8 cellular contexts compared by ENCODE assay signal in the genomic region with DNA sequence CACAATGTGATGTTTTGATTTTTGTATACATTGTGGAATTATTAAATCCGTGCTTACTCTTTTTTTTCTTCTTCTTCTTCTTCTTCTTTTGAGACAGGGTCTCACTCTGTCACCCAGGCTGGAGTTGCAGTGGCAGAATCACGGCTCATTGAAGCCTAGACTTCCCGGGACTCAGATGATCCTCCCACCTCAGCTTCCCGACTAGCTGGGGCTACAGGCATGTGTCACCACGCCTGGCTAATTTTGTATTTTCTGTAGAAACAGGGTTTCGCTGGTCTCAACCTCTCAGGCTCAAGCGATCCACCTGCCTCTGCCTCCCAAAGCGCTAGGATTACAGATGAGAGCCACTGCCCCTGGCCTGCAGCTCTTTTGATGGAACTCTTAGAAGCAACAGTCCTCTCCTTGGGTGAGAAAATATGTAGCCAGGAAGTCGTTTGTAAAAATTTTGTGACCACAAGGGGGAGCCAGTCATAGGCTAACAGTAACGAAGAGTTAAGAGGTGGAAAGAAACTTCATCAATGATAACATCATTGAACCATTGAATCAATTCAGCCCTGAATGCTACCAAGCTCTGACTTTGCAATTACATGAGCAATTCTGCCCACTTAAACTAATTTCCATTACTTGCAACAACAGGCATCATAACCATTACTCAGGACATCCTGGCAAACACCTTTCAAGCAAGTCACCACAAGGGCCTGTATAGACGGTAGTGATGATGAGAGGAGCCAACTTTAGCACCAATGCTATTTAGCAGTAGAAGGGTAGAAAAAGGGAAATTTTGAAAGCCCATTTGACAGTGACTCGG. TPM values are rescaled to one million over a fixed set of nuclear protein-coding genes. Genes with fewer than 3 reads are reported as not detected.
A peak's percentile ranks its signal among the peaks of the same experiment; 100 is the strongest.
DNase-seq lines count a peak whose midpoint lies in the region; ATAC-seq and TF ChIP-seq lines count a peak whose summit lies in the region.

No MANE protein-coding gene starts in this region.

- no peaks in the 10 kb centered on the region for H3K27me3 Mint-ChIP-seq in activated T-cell treated with anti-CD3 and anti-CD28 coated beads, Interleukin-2, amount 50 U/mL, for 24 hours

- no peak overlapping the region for H3K4me3 Mint-ChIP-seq in activated T-cell treated with anti-CD3 and anti-CD28 coated beads, Interleukin-2, amount 50 U/mL, for 24 hours

- no peaks in the 10 kb centered on the region for H3K9me3 Mint-ChIP-seq in activated T-cell treated with anti-CD3 and anti-CD28 coated beads, Interleukin-2, amount 50 U/mL, for 24 hours

- TF ChIP-seq CTCF in uterus (IDR thresholded peaks at IDR 0.05): peak; percentile 64 to 67 (median 65)

- peak; percentile 64 for ATAC-seq in HG03066 (IDR thresholded peaks at IDR 0.05; ENCODE audit: low read depth, unreplicated experiment)

- DNase-seq in SIG-M5 treated with dmso at 0.1 percent for 504 hours (lab: John Stamatoyannopoulos, UW; ENCODE audit: unreplicated experiment) (peak; percentile 71), SIG-M5 (lab: John Stamatoyannopoulos, UW) (no peak), OCI-M1 (lab: John Stamatoyannopoulos, UW) (peak; percentile 90), fibroblast of peridontal ligament (ENCODE audit: extremely low read depth) (peak; percentile 87), uterus (peak; percentile 22 to 65)
- peak; percentile 48 for DNase-seq in activated T-cell treated with anti-CD3 and anti-CD28 coated beads, Interleukin-2, amount 50 U/mL, for 24 hours

- H3K9me3 ChIP-seq in neuron (ENCODE audit: low read length): no peaks in the 10 kb centered on the region
- no peaks in the 10 kb centered on the region for H3K9me3 ChIP-seq in uterus

- H2AFZ ChIP-seq in neuron (ENCODE audit: low read depth, low read length): peak overlapping the region; percentile 66

- no peaks in the 10 kb centered on the region for H3K36me3 Mint-ChIP-seq in activated T-cell treated with anti-CD3 and anti-CD28 coated beads, Interleukin-2, amount 50 U/mL, for 24 hours (ENCODE audit: low read depth)

- H3K27me3 ChIP-seq in neuron (ENCODE audit: insufficient read depth, low read length) (no peaks in the 10 kb centered on the region), uterus (no peaks in the 10 kb centered on the region)

- H3K36me3 ChIP-seq in neuron (ENCODE audit: insufficient read depth, low read length) (no peaks in the 10 kb centered on the region), uterus (no peaks in the 10 kb centered on the region)

- peaks cover 34% of the 10 kb centered on the region for H3K4me1 Mint-ChIP-seq in activated T-cell treated with anti-CD3 and anti-CD28 coated beads, Interleukin-2, amount 50 U/mL, for 24 hours (ENCODE audit: low read depth)

- peak overlapping the region; percentile 24 for H3K27ac Mint-ChIP-seq in activated T-cell treated with anti-CD3 and anti-CD28 coated beads, Interleukin-2, amount 50 U/mL, for 24 hours

- no peak for TF ChIP-seq POLR2A in uterus (IDR thresholded peaks at IDR 0.05)

- H3K4me1 ChIP-seq in neuron (ENCODE audit: insufficient read depth, low read length) (peaks cover 3% of the 10 kb centered on the region), uterus (no peaks in the 10 kb centered on the region)

- no peak overlapping the region for H3K4me3 ChIP-seq in neuron (ENCODE audit: low read length)
- no peak overlapping the region for H3K4me3 ChIP-seq in uterus

- no peak overlapping the region for H3K27ac ChIP-seq in uterus

- intact Hi-C loops in uterus (cut with DNase I; ENCODE audit: low total_unique reads): loop anchor here (5.0 kb wide), 1 partner anchor 92 kb away; no protein-coding TSS in a partner anchor

RNA-seq across cellular contexts. Expression of gene CMTM7, which starts 16.7 kb away (rescaled TPM):
- total RNA-seq in uterus: 10 to 100 TPM in 3 of 4 donors, under 1 TPM in 1; 0.26 to 25.2 (median 13.3) TPM
